In the genomic region with DNA sequence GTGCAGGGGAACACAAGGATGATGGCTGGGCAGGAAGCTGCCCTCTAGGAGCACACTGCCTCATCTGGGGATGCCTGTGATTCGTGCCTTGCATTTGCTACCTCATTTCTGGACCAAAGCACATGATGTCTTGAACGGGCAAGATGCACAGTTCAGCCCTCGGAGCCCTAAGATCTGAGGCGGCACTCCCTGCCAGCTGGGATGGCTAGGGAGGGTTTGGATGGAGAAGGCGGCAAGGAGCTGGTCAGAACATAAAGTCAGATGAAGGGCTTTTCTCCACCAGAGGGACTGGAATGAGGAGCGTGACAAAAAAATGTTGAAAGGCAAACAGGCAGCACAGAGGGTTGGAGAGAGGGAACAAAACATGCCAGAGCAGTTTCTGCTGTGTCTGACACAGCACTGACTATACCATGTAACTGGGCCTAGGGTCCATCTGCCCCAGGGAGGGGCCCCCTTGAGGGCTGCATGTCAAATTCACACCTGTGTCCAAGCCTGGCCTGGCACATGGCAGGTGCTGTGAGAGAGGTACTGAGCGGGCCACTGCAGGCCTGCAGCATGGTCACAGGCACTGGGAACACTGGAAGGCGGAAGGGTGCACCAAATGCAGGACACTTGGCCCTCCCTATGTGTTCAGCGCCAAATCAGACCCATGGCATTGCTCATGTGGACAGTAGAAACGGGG, we compare ENCODE assay signal across 12 cellular contexts. TPM values are rescaled to one million over a fixed set of nuclear protein-coding genes. Genes with fewer than 3 reads are reported as not detected.
A peak's percentile ranks its signal among the peaks of the same experiment; 100 is the strongest.
DNase-seq lines count a peak whose midpoint lies in the region; ATAC-seq and TF ChIP-seq lines count a peak whose summit lies in the region.
"Had no signal": no experiment of that assay in that cellular context is flagged by ENCODE, and none has a peak within 500 bp of the region (broad histone marks: within the 10 kb centered on the region; RNA-seq: fewer than 3 reads in every experiment).

No MANE protein-coding gene starts in this region.

- intact Hi-C loops in cardiac septum (cut with DNase I): no loop called here
- intact Hi-C loops in left cardiac atrium (cut with DNase I): no loop called here
- intact Hi-C loops in breast epithelium (cut with DNase I; ENCODE audit: low total_unique reads): no loop called here
- intact Hi-C loops in naive thymus-derived CD4-positive, alpha-beta T cell (cut with micrococcal nuclease): loop anchor here in 1 of 2 donors (10.0 kb wide), 1 partner anchor 492 kb away; no protein-coding TSS in a partner anchor
- intact Hi-C loops in upper lobe of right lung (cut with DNase I): no loop called here
- intact Hi-C loops in colonic mucosa (cut with DNase I): no loop called here

- no peak for TF ChIP-seq CTCF in breast epithelium (IDR thresholded peaks at IDR 0.05)
- no peak for TF ChIP-seq CTCF in upper lobe of right lung (IDR thresholded peaks at IDR 0.05)
- no peak for TF ChIP-seq CTCF in colonic mucosa (IDR thresholded peaks at IDR 0.05)

- H3K36me3 Mint-ChIP-seq in naive thymus-derived CD4-positive, alpha-beta T cell: peaks cover 3 to 40% (median 12%) of the 10 kb centered on the region in 5 donors

- no peak overlapping the region for H3K4me3 ChIP-seq in breast epithelium
- no peak overlapping the region for H3K4me3 ChIP-seq in naive thymus-derived CD4-positive, alpha-beta T cell (ENCODE audit: low read length)
- H3K4me3 ChIP-seq in upper lobe of right lung: no peak overlapping the region
- H3K4me3 ChIP-seq in colonic mucosa: no peak overlapping the region
- H3K4me3 ChIP-seq: BLaER1 had no signal

- H3K4me1 ChIP-seq in breast epithelium (peaks cover 19 to 21% of the 10 kb centered on the region in 2 donors), upper lobe of right lung (peaks cover 44% of the 10 kb centered on the region), colonic mucosa (peaks cover 11% of the 10 kb centered on the region)
- H3K4me1 ChIP-seq in naive thymus-derived CD4-positive, alpha-beta T cell (ENCODE audit: control insufficient read depth in 2 of 2, insufficient read depth in 2 of 2, low read length in 2 of 2): peaks cover 37 to 39% of the 10 kb centered on the region in 2 donors

- peak overlapping the region; percentile 89 to 100 (median 97) for H3K27ac Mint-ChIP-seq in naive thymus-derived CD4-positive, alpha-beta T cell

- POLR2A ChIA-PET in naive thymus-derived CD4-positive, alpha-beta T cell (lab: Charles Lee): interaction anchor here (0.7 to 7.2 kb wide), 6 partner anchors 13 to 32 kb away, joined by 3 to 96 read pairs (median 4); a partner anchor contains a TSS

- H3K9me3 Mint-ChIP-seq in naive thymus-derived CD4-positive, alpha-beta T cell: peaks cover 0 to 2% (median 0%) of the 10 kb centered on the region in 11 donors

- ATAC-seq in left cardiac atrium (no peak), upper lobe of right lung (peak; percentile 5), GM18861 (IDR thresholded peaks at IDR 0.05; ENCODE audit: unreplicated experiment) (no peak)
- ATAC-seq in naive thymus-derived CD4-positive, alpha-beta T cell: no peak

- CTCF ChIA-PET in naive thymus-derived CD4-positive, alpha-beta T cell (lab: Charles Lee): no interaction called here

- no peak for TF ChIP-seq POLR2A in breast epithelium (IDR thresholded peaks at IDR 0.05)

- H3K4me1 Mint-ChIP-seq in naive thymus-derived CD4-positive, alpha-beta T cell: peaks cover 29 to 49% (median 43%) of the 10 kb centered on the region in 7 donors

- H3K27me3 ChIP-seq in breast epithelium (no peaks in the 10 kb centered on the region), upper lobe of right lung (no peaks in the 10 kb centered on the region), colonic mucosa (no peaks in the 10 kb centered on the region)
- H3K27me3 ChIP-seq in naive thymus-derived CD4-positive, alpha-beta T cell (ENCODE audit: control insufficient read depth in 2 of 2, insufficient read depth in 2 of 2, low read length in 2 of 2): no peaks in the 10 kb centered on the region
- H3K27me3 ChIP-seq: BLaER1 had no signal

- H3K27me3 Mint-ChIP-seq in naive thymus-derived CD4-positive, alpha-beta T cell: no peaks in the 10 kb centered on the region

- DNase-seq in cardiac septum (ENCODE audit: low spot score): peak; percentile 69
- DNase-seq in left cardiac atrium: no peak
- DNase-seq in breast epithelium (ENCODE audit: low spot score in 2 of 2): no peak
- peak in 1 of 9 donors; percentile 19 for DNase-seq in naive thymus-derived CD4-positive, alpha-beta T cell
- no peak for DNase-seq in upper lobe of right lung
- no peak for DNase-seq in activated effector memory CD4-positive, alpha-beta T cell treated with Interleukin-2 at 50 U/mL for 16 hours
- no peak for DNase-seq in colonic mucosa
- DNase-seq: amygdala, NCI-H1694, retina had no signal

- H3K9me3 ChIP-seq in breast epithelium (no peaks in the 10 kb centered on the region), upper lobe of right lung (no peaks in the 10 kb centered on the region), colonic mucosa (no peaks in the 10 kb centered on the region)
- H3K9me3 ChIP-seq in naive thymus-derived CD4-positive, alpha-beta T cell (ENCODE audit: control insufficient read depth in 2 of 3, low read length in 3 of 3): no peaks in the 10 kb centered on the region
- H3K9me3 ChIP-seq: BLaER1 had no signal

- H3K4me3 Mint-ChIP-seq in naive thymus-derived CD4-positive, alpha-beta T cell: no peak overlapping the region

- H3K27ac ChIP-seq in breast epithelium (peak overlapping the region; percentile 91 to 97), upper lobe of right lung (peak overlapping the region; percentile 96), colonic mucosa (no peak overlapping the region)
- H3K27ac ChIP-seq in naive thymus-derived CD4-positive, alpha-beta T cell (ENCODE audit: low read depth, low read length): peak overlapping the region; percentile 79
- H3K27ac ChIP-seq: BLaER1 had no signal

- no peak overlapping the region for H3K9ac ChIP-seq in colonic mucosa (ENCODE audit: low read depth in 2 of 2, low read length in 2 of 2)
- H3K9ac ChIP-seq: BLaER1 had no signal

- no peaks in the 10 kb centered on the region for H3K36me3 ChIP-seq in breast epithelium
- peaks cover 0 to 56% (median 5%) of the 10 kb centered on the region in 3 experiments for H3K36me3 ChIP-seq in naive thymus-derived CD4-positive, alpha-beta T cell (ENCODE audit: control insufficient read depth in 2 of 3, insufficient read depth in 3 of 3, low read length in 3 of 3)
- H3K36me3 ChIP-seq in upper lobe of right lung: peaks cover 53% of the 10 kb centered on the region
- no peaks in the 10 kb centered on the region for H3K36me3 ChIP-seq in colonic mucosa

RNA-seq across cellular contexts. Expression of a gene that starts 21.7 kb away (rescaled TPM):
- total RNA-seq in cardiac septum (62.0 TPM), left cardiac atrium (10 to 100 TPM; 50.1 to 95.3 TPM), breast epithelium (100 to 1,000 TPM in 1 of 3 donors, 10 to 100 TPM in 2; 90.5 to 170 (median 93.4) TPM), upper lobe of right lung (86.3 TPM), colonic mucosa (10 to 100 TPM; 25.4 to 31.1 TPM)
- total RNA-seq in naive thymus-derived CD4-positive, alpha-beta T cell: 10 to 100 TPM; 30.1 to 54.8 (median 46.5) TPM
- polyA plus RNA-seq in naive thymus-derived CD4-positive, alpha-beta T cell: 10 to 100 TPM; 55.6 to 55.8 TPM

RNA-seq across cellular contexts. Expression of a gene that starts 21.9 kb away (rescaled TPM):
- total RNA-seq in cardiac septum (23.0 TPM), left cardiac atrium (10 to 100 TPM; 21.8 to 25.9 TPM), breast epithelium (10 to 100 TPM; 15.1 to 19.9 (median 17.9) TPM), upper lobe of right lung (12.0 TPM), colonic mucosa (10 to 100 TPM; 14.5 to 25.4 TPM)
- total RNA-seq in naive thymus-derived CD4-positive, alpha-beta T cell: 10 to 100 TPM in 1 of 5 experiments, 1 to 10 TPM in 4; 3.3 to 14.1 (median 8.4) TPM
- polyA plus RNA-seq in naive thymus-derived CD4-positive, alpha-beta T cell: 10 to 100 TPM in 1 of 2 donors, 1 to 10 TPM in 1; 9.8 to 12.6 TPM

RNA-seq across cellular contexts. Expression of a gene that starts 31.9 kb away (rescaled TPM):
- total RNA-seq in cardiac septum (16.7 TPM), left cardiac atrium (10 to 100 TPM; 10.6 to 15.0 TPM), breast epithelium (10 to 100 TPM; 57.4 to 74.2 (median 61.3) TPM), upper lobe of right lung (36.1 TPM), colonic mucosa (10 to 100 TPM; 14.7 to 23.3 TPM)
- total RNA-seq in naive thymus-derived CD4-positive, alpha-beta T cell: 10 to 100 TPM; 56.3 to 94.8 (median 78.1) TPM
- 10 to 100 TPM; 50.0 to 54.2 TPM for polyA plus RNA-seq in naive thymus-derived CD4-positive, alpha-beta T cell

RNA-seq across cellular contexts. Expression of a gene that starts 32.1 kb away (rescaled TPM):
- total RNA-seq in cardiac septum (13.2 TPM), left cardiac atrium (10 to 100 TPM; 15.8 to 17.5 TPM), breast epithelium (10 to 100 TPM; 10.5 to 11.5 (median 11.5) TPM), upper lobe of right lung (8.8 TPM), colonic mucosa (10 to 100 TPM; 12.4 to 16.4 TPM)
- total RNA-seq in naive thymus-derived CD4-positive, alpha-beta T cell: 10 to 100 TPM in 1 of 5 experiments, 1 to 10 TPM in 4; 6.0 to 14.1 (median 8.0) TPM
- polyA plus RNA-seq in naive thymus-derived CD4-positive, alpha-beta T cell: 10 to 100 TPM; 10.5 to 26.2 TPM
